ENCODE assay signal across 7 cellular contexts in genomic region chr3:173043757-173044156, GRCh38.
"Had no signal": no experiment of that assay in that cellular context is flagged by ENCODE, and none has a peak within 500 bp of the region (broad histone marks: within the 10 kb centered on the region; RNA-seq: fewer than 3 reads in every experiment).

No MANE protein-coding gene starts in this region.

- H3K4me3 ChIP-seq: GM12878 had no signal

- FAIRE-seq: GM12878, GM12891, GM12892, GM18507, GM19239 had no signal

- ATAC-seq: GM12878 had no signal

- DNase-seq: GDM1, GF-D8 had no signal
